ENCODE assay signal across 17 cellular contexts in genomic region chr4:126603851-126604250, GRCh38.
A peak's percentile ranks its signal among the peaks of the same experiment; 100 is the strongest.
DNase-seq lines count a peak whose midpoint lies in the region; ATAC-seq and TF ChIP-seq lines count a peak whose summit lies in the region.
"Had no signal": no experiment of that assay in that cellular context is flagged by ENCODE, and none has a peak within 500 bp of the region (broad histone marks: within the 10 kb centered on the region; RNA-seq: fewer than 3 reads in every experiment).

No MANE protein-coding gene starts in this region.

- no peaks in the 10 kb centered on the region for H4K20me1 ChIP-seq in GM23338 (replicated peaks; ENCODE audit: insufficient read depth)
- H4K20me1 ChIP-seq: BLaER1 treated with 17β-estradiol and CSF1 and Interleukin-3, amounts not matched to agents 10 nM and 100 nM had no signal

- no peaks in the 10 kb centered on the region for H3K79me2 ChIP-seq in GM23338 (replicated peaks; ENCODE audit: insufficient read depth)

- H3K4me1 Mint-ChIP-seq in GM23338 = peaks cover 9% of the 10 kb centered on the region; the same call in 2 of the 3 replicates
- H3K4me1 Mint-ChIP-seq: B cell had no signal

- H2BK15ac ChIP-seq in mesenchymal stem cell (ENCODE audit: low read depth, poor library complexity, severe bottlenecking) = no peak overlapping the region

- H3K9me3 ChIP-seq in A673 (ENCODE audit: low read depth, low read length, poor library complexity, severe bottlenecking) = no peaks in the 10 kb centered on the region
- H3K9me3 ChIP-seq in SK-N-MC (ENCODE audit: low read depth, low read length) = no peaks in the 10 kb centered on the region; the same call in 1 of the 2 replicates
- no peaks in the 10 kb centered on the region for H3K9me3 ChIP-seq in mesenchymal stem cell (ENCODE audit: control insufficient read depth, low read length)
- no peaks in the 10 kb centered on the region for H3K9me3 ChIP-seq in vagina
- H3K9me3 ChIP-seq: BLaER1 treated with 17β-estradiol and CSF1 and Interleukin-3, amounts not matched to agents 10 nM and 100 nM had no signal

- no peaks in the 10 kb centered on the region for H3F3A ChIP-seq in GM23338 (replicated peaks; ENCODE audit: low read depth)

- H4K91ac ChIP-seq in mesenchymal stem cell (ENCODE audit: low read length) = no peak overlapping the region

- peaks cover 43% of the 10 kb centered on the region for H3K4me1 ChIP-seq in A673 (ENCODE audit: insufficient read depth, low read length, poor library complexity, severe bottlenecking)
- peaks cover 11% of the 10 kb centered on the region for H3K4me1 ChIP-seq in GM23338 (ENCODE audit: insufficient read depth)
- H3K4me1 ChIP-seq in mesenchymal stem cell (ENCODE audit: control insufficient read depth, insufficient read depth, low read depth, low read length) = no peaks in the 10 kb centered on the region
- H3K4me1 ChIP-seq in vagina = no peaks in the 10 kb centered on the region
- H3K4me1 ChIP-seq: BLaER1 treated with 17β-estradiol and CSF1 and Interleukin-3, amounts not matched to agents 10 nM and 100 nM had no signal

- H3K4ac ChIP-seq in mesenchymal stem cell (ENCODE audit: low read depth in 1 of 2, low read length in 2 of 2) = no peak overlapping the region

- no peaks in the 10 kb centered on the region for H3K36me3 ChIP-seq in A673 (ENCODE audit: insufficient read depth, low read length, poor library complexity, severe bottlenecking)
- no peaks in the 10 kb centered on the region for H3K36me3 ChIP-seq in GM23338 (ENCODE audit: insufficient read depth)
- peaks cover 9% of the 10 kb centered on the region for H3K36me3 ChIP-seq in SK-N-MC (ENCODE audit: insufficient read depth, low read length)
- no peaks in the 10 kb centered on the region for H3K36me3 ChIP-seq in mesenchymal stem cell (ENCODE audit: control insufficient read depth in 1 of 2, insufficient read depth in 2 of 2, low read depth in 1 of 2, low read length in 2 of 2)
- H3K36me3 ChIP-seq in vagina = no peaks in the 10 kb centered on the region
- H3K36me3 ChIP-seq: BLaER1 treated with 17β-estradiol and CSF1 and Interleukin-3, amounts not matched to agents 10 nM and 100 nM had no signal

- H3K9ac ChIP-seq in SK-N-MC (ENCODE audit: insufficient read length) = peak overlapping the region; percentile 70
- H3K9ac ChIP-seq in mesenchymal stem cell (ENCODE audit: low read length) = no peak overlapping the region
- H3K9ac ChIP-seq: BLaER1 treated with 17β-estradiol and CSF1 and Interleukin-3, amounts not matched to agents 10 nM and 100 nM; KMS-11 had no signal

- no peak overlapping the region for H3K18ac ChIP-seq in mesenchymal stem cell (ENCODE audit: low read depth in 1 of 2, low read length in 2 of 2)

- H3K27me3 ChIP-seq in A673 (replicated peaks; ENCODE audit: insufficient read depth, low read depth, low read length, poor library complexity) (no peaks in the 10 kb centered on the region), GM23338 (ENCODE audit: insufficient read depth) (no peaks in the 10 kb centered on the region), mesenchymal stem cell (ENCODE audit: control insufficient read depth in 1 of 2, insufficient read depth in 1 of 2, low read length in 2 of 2) (no peaks in the 10 kb centered on the region), vagina (no peaks in the 10 kb centered on the region)
- H3K27me3 ChIP-seq: BLaER1 treated with 17β-estradiol and CSF1 and Interleukin-3, amounts not matched to agents 10 nM and 100 nM had no signal

- no peak overlapping the region for H3K23ac ChIP-seq in mesenchymal stem cell (ENCODE audit: low read length in 2 of 2)

- CTCF ChIA-PET in A673 (lab: Charles Lee) = interaction anchor here (0.6 kb wide), 1 partner anchor 797 kb away, joined by 3 read pairs; no protein-coding TSS in a partner anchor

- H3K9me3 Mint-ChIP-seq in GM23338 = no peaks in the 10 kb centered on the region
- H3K9me3 Mint-ChIP-seq: H9 had no signal

- H3K4me3 ChIP-seq in A673 (ENCODE audit: low read depth, low read length, poor library complexity, severe bottlenecking) (no peak overlapping the region), GM23338 (no peak overlapping the region), SK-N-MC (peak overlapping the region; percentile 56), mesenchymal stem cell (ENCODE audit: insufficient read depth in 1 of 2, low read depth in 1 of 2, low read length in 2 of 2) (no peak overlapping the region), vagina (no peak overlapping the region)
- H3K4me3 ChIP-seq: BLaER1 treated with 17β-estradiol and CSF1 and Interleukin-3, amounts not matched to agents 10 nM and 100 nM; GM12878 had no signal

- no peak overlapping the region for H2AFZ ChIP-seq in GM23338
- H2AFZ ChIP-seq in mesenchymal stem cell (ENCODE audit: low read depth, low read length) = no peak overlapping the region

- peak overlapping the region; percentile 78 for H3K27ac ChIP-seq in A673 (ENCODE audit: low read depth, low read length, poor library complexity, severe bottlenecking)
- H3K27ac ChIP-seq in GM23338 (ENCODE audit: low read depth) = no peak overlapping the region
- H3K27ac ChIP-seq in SK-N-MC = peak overlapping the region; percentile 98
- H3K27ac ChIP-seq in mesenchymal stem cell (ENCODE audit: low read length, poor library complexity, severe bottlenecking) = no peak overlapping the region
- H3K27ac ChIP-seq in vagina = no peak overlapping the region
- H3K27ac ChIP-seq: BLaER1 treated with 17β-estradiol and CSF1 and Interleukin-3, amounts not matched to agents 10 nM and 100 nM; KMS-11 had no signal

- POLR2A ChIA-PET in A673 (lab: Charles Lee; ENCODE audit: low non-redundant PET) = no interaction called here

- H2BK120ac ChIP-seq in mesenchymal stem cell (ENCODE audit: low read depth, low read length) = no peak overlapping the region

- H4K8ac ChIP-seq in mesenchymal stem cell (ENCODE audit: low read length) = no peak overlapping the region

- TF ChIP-seq POLR2A in vagina (IDR thresholded peaks at IDR 0.05) = no peak

- peak overlapping the region in 1 of 2 experiments; percentile 28 for H3K14ac ChIP-seq in mesenchymal stem cell (ENCODE audit: low read length in 2 of 2)

- TF ChIP-seq CTCF in A673 (conservative IDR thresholded peaks at IDR 0.05; ENCODE audit: low read depth, low read length) (no peak), GM23338 (conservative IDR thresholded peaks at IDR 0.05; ENCODE audit: low read depth in 2 of 2) (no peak), vagina (IDR thresholded peaks at IDR 0.05) (no peak)

- 100% methylated on average over 2 of the region's 2 CpGs for WGBS in mesenchymal stem cell

- no peak overlapping the region for H3K4me3 Mint-ChIP-seq in GM23338
- H3K4me3 Mint-ChIP-seq: B cell; CD8-positive, alpha-beta T cell; H9 had no signal

- peaks cover 3% of the 10 kb centered on the region for H3K27me3 Mint-ChIP-seq in GM23338 (ENCODE audit: insufficient read depth, low read depth, poor library complexity)
- H3K27me3 Mint-ChIP-seq: B cell had no signal

- peak overlapping the region in 1 of 2 experiments; percentile 18 for H2BK12ac ChIP-seq in mesenchymal stem cell (ENCODE audit: low read length in 2 of 2)

- DNase-seq in A673 (ENCODE audit: low spot score) (peak; percentile 40), GM23338 (ENCODE audit: low spot score) (peak; percentile 9), SK-N-MC (ENCODE audit: low read depth, low spot score) (peak; percentile 59), mesenchymal stem cell (no peak), vagina (ENCODE audit: extremely low spot score in 2 of 2) (no peak)
- no peak for DNase-seq in activated CD4-positive, alpha-beta T cell treated with anti-CD3 and anti-CD28 coated beads, Interleukin-2, amount 50 U/mL, for 1 hour
- DNase-seq: 8988T; CD8-positive, alpha-beta T cell; DMS 273 treated with DMSO at 0.1 percent for 48 hours; DND-41; H9 had no signal

- H3K27ac Mint-ChIP-seq in GM23338 = no peak overlapping the region
- H3K27ac Mint-ChIP-seq: B cell; CD8-positive, alpha-beta T cell had no signal

- ATAC-seq in GM23338 = peak; percentile 83
- ATAC-seq in HG02973 (IDR thresholded peaks at IDR 0.05; ENCODE audit: unreplicated experiment) = no peak
- ATAC-seq in GM21825 (IDR thresholded peaks at IDR 0.05; ENCODE audit: unreplicated experiment) = no peak
- ATAC-seq: CD8-positive, alpha-beta T cell had no signal

- no peak overlapping the region for H3K4me2 ChIP-seq in GM23338
- no peak overlapping the region for H3K4me2 ChIP-seq in mesenchymal stem cell (ENCODE audit: low read length, poor library complexity, severe bottlenecking)
- H3K4me2 ChIP-seq: BLaER1 treated with 17β-estradiol and CSF1 and Interleukin-3, amounts not matched to agents 10 nM and 100 nM; KMS-11 had no signal

- no TSS peak for BruUV-seq in A673 (replicated peaks; lab: Mats Ljungman, UMichigan)

- H3K36me3 Mint-ChIP-seq in GM23338 (ENCODE audit: low read depth) = no peaks in the 10 kb centered on the region
- H3K36me3 Mint-ChIP-seq: CD8-positive, alpha-beta T cell had no signal

- H3K79me1 ChIP-seq in mesenchymal stem cell (replicated peaks; ENCODE audit: low read length, poor library complexity, severe bottlenecking) = no peaks in the 10 kb centered on the region

- peak overlapping the region; percentile 66 for H2AK5ac ChIP-seq in mesenchymal stem cell (ENCODE audit: low read length, severe bottlenecking)

- no peak overlapping the region for H2BK5ac ChIP-seq in mesenchymal stem cell (ENCODE audit: low read depth, low read length, poor library complexity, severe bottlenecking)

- no peaks in the 10 kb centered on the region for H3K9me2 ChIP-seq in GM23338 (ENCODE audit: insufficient read depth)

- intact Hi-C loops in A673 (cut with micrococcal nuclease; ENCODE audit: unreplicated experiment) (loop anchor here (1.0 kb wide), 2 partner anchors 135 to 1291 kb away; no protein-coding TSS in a partner anchor), vagina (cut with DNase I) (no loop called here)

TF ChIP-seq in GM23338, 12 proteins besides CTCF, POLR2A, EP300 and RAD21 (continues in another document):
- TF ChIP-seq STAT1 (IDR thresholded peaks at IDR 0.05; ENCODE audit: unreplicated experiment) = no peak
- no peak for TF ChIP-seq POLR2AphosphoS5 (IDR thresholded peaks at IDR 0.05; ENCODE audit: low read depth)
- TF ChIP-seq ZNF114 (CRISPR knock-in tag; IDR thresholded peaks at IDR 0.05) = no peak
- TF ChIP-seq EZH2phosphoT487 (IDR thresholded peaks at IDR 0.05; ENCODE audit: unreplicated experiment) = no peak
- no peak for TF ChIP-seq ZNF331 (CRISPR knock-in tag; IDR thresholded peaks at IDR 0.05; ENCODE audit: low read depth)
- TF ChIP-seq EZH2 (IDR thresholded peaks at IDR 0.05; ENCODE audit: low read depth, unreplicated experiment) = no peak
- no peak for TF ChIP-seq NANOG (IDR thresholded peaks at IDR 0.05; ENCODE audit: borderline replicate concordance)

Comparison
In these comparisons a context has a peak if more than half of its experiments do, and no peak if none do; other contexts are left out.
1. DNase-seq: peak in A673 (single experiment), GM23338 (single experiment) and SK-N-MC (single experiment); none in mesenchymal stem cell (single experiment), activated CD4-positive, alpha-beta T cell treated with anti-CD3 and anti-CD28 coated beads, Interleukin-2, amount 50 U/mL, for 1 hour (single experiment) and vagina (0 of 2).
2. H3K27ac ChIP-seq: peak in A673 (single experiment) and SK-N-MC (single experiment); none in GM23338 (single experiment), mesenchymal stem cell (single experiment) and vagina (single experiment).